In genomic region chr5:71537681-71538080, GRCh38 we compare ENCODE assay signal across 18 cellular contexts. TPM values are rescaled to one million over a fixed set of nuclear protein-coding genes. Genes with fewer than 3 reads are reported as not detected.
DNase-seq lines count a peak whose midpoint lies in the region; ATAC-seq, FAIRE-seq and TF ChIP-seq lines count a peak whose summit lies in the region.
"Had no signal": no experiment of that assay in that cellular context is flagged by ENCODE, and none has a peak within 500 bp of the region (broad histone marks: within the 10 kb centered on the region; RNA-seq: fewer than 3 reads in every experiment).

No MANE protein-coding gene starts in this region.

- peaks cover 85% of the 10 kb centered on the region for H3K36me3 ChIP-seq in K562 (ENCODE audit: control insufficient read depth, insufficient read depth, low read length)
- peaks cover 18 to 88% (median 80%) of the 10 kb centered on the region in 4 donors for H3K36me3 ChIP-seq in stomach

- H3K4me2 ChIP-seq in K562 (ENCODE audit: insufficient read depth, low read length): no peak overlapping the region

- WGBS in K562 (ENCODE audit: insufficient coverage, low coverage, missing lambda C conversion rate): 56% methylated on average over 3 of the region's 3 CpGs
- WGBS in stomach, 5 donors: 79 to 83% (median 80%) methylated on average over 3 of the region's 3 CpGs

- no peaks in the 10 kb centered on the region for H3K4me1 Mint-ChIP-seq in mesothelial cell of epicardium

- no peaks in the 10 kb centered on the region; the same call in 1 of the 2 replicates for H3K9me3 ChIP-seq in K562 (replicated peaks; ENCODE audit: control insufficient read depth, insufficient read depth, low read depth, low read length)
- no peaks in the 10 kb centered on the region for H3K9me3 ChIP-seq in stomach
- H3K9me3 ChIP-seq: neutrophil, right atrium auricular region had no signal

- peaks cover 39% of the 10 kb centered on the region for H3K36me3 Mint-ChIP-seq in mesothelial cell of epicardium

- in situ Hi-C loops in K562 (cut with MboI): no loop called here

- DNase-seq in EH (ENCODE audit: low read depth) (peak; percentile 9), OCI-M1 (lab: John Stamatoyannopoulos, UW) (peak; percentile 70), K562 (ENCODE audit: extremely low read depth in 1 of 4, low spot score in 3 of 4) (no peak), mesothelial cell of epicardium (ENCODE audit: low spot score in 2 of 2, unreplicated experiment in 2 of 2) (no peak), stomach (no peak)
- no peak for DNase-seq in stimulated activated naive CD4-positive, alpha-beta T cell (lab: John Stamatoyannopoulos, UW)
- DNase-seq: activated CD4-positive, alpha-beta T cell treated with anti-CD3 and anti-CD28 coated beads for 48 hours; activated T-cell treated with anti-CD3 and anti-CD28 coated beads, Interleukin-2, amount 50 U/mL, for 4 hours; AML-193; DMS153; NCI-H82; T-cell had no signal

- intact Hi-C loops in K562 (cut with micrococcal nuclease): no loop called here
- intact Hi-C loops in stomach (cut with DNase I; ENCODE audit: low total_unique reads): no loop called here

- no peak for TF ChIP-seq POLR2A in K562 (conservative IDR thresholded peaks at IDR 0.05)
- TF ChIP-seq POLR2A in stomach (IDR thresholded peaks at IDR 0.05): no peak

- H2AFZ ChIP-seq in K562 (ENCODE audit: low read depth, low read length): no peak overlapping the region

- no peaks in the 10 kb centered on the region for H3K27me3 Mint-ChIP-seq in mesothelial cell of epicardium (ENCODE audit: low read depth)
- H3K27me3 Mint-ChIP-seq: T-cell had no signal

- H3K27ac Mint-ChIP-seq in mesothelial cell of epicardium: peak overlapping the region; percentile 6
- H3K27ac Mint-ChIP-seq: T-cell had no signal

- TF ChIP-seq EP300 in K562 (IDR thresholded peaks at IDR 0.05; ENCODE audit: low read length): no peak
- TF ChIP-seq EP300 in stomach (IDR thresholded peaks at IDR 0.05): no peak

- no peaks in the 10 kb centered on the region for H3K9me1 ChIP-seq in K562 (ENCODE audit: control insufficient read depth, insufficient read depth, low read length)

- H3K27ac ChIP-seq in K562 (ENCODE audit: extremely low read depth, low read depth, low read length) (no peak overlapping the region), stomach (no peak overlapping the region)
- H3K27ac ChIP-seq: neutrophil, right atrium auricular region had no signal

- no peaks in the 10 kb centered on the region for H4K20me1 ChIP-seq in K562 (replicated peaks; ENCODE audit: control insufficient read depth, insufficient read depth, low read length)

- H3K79me2 ChIP-seq in K562 (ENCODE audit: control insufficient read depth, insufficient read depth, low read length): no peaks in the 10 kb centered on the region

- peak overlapping the region in 1 of 2 experiments; percentile 67; a peak in 1 of 4 replicates for H3K9ac ChIP-seq in K562 (ENCODE audit: insufficient read depth in 1 of 2, low read depth in 2 of 2, low read length in 2 of 2)

- POLR2A ChIA-PET in K562 (lab: Yijun Ruan, JAX): no interaction called here

- no TSS peak for BruUV-seq in K562 (replicated peaks; lab: Mats Ljungman, UMichigan)

- no peak overlapping the region for H3K4me3 Mint-ChIP-seq in mesothelial cell of epicardium
- H3K4me3 Mint-ChIP-seq: activated T-cell treated with anti-CD3 and anti-CD28 coated beads, Interleukin-2, amount 50 U/mL, for 4 hours; T-cell had no signal

- TF ChIP-seq CTCF in K562 (IDR thresholded peaks at IDR 0.05 in 2 of 3, conservative IDR thresholded peaks at IDR 0.05 in 1 of 3; ENCODE audit: insufficient read depth in 2 of 3, low read depth in 1 of 3, low read length in 3 of 3) (no peak), mesothelial cell of epicardium (IDR thresholded peaks at IDR 0.05; ENCODE audit: unreplicated experiment) (no peak), stomach (IDR thresholded peaks at IDR 0.05) (no peak)

- ATAC-seq in K562: peak; percentile 42; the same call in 1 of the 3 replicates
- ATAC-seq in GM19452 (IDR thresholded peaks at IDR 0.05; ENCODE audit: unreplicated experiment): no peak
- no peak for ATAC-seq in GM18498 (IDR thresholded peaks at IDR 0.05; ENCODE audit: unreplicated experiment)
- ATAC-seq: activated T-cell treated with anti-CD3 and anti-CD28 coated beads, Interleukin-2, amount 50 U/mL, for 4 hours; T-cell had no signal

- H3K4me3 ChIP-seq in K562 (no peak overlapping the region), stomach (no peak overlapping the region)
- H3K4me3 ChIP-seq: right atrium auricular region had no signal

- H3K9me3 Mint-ChIP-seq in mesothelial cell of epicardium: no peaks in the 10 kb centered on the region
- H3K9me3 Mint-ChIP-seq: activated T-cell treated with anti-CD3 and anti-CD28 coated beads, Interleukin-2, amount 50 U/mL, for 4 hours; T-cell had no signal

- no peak for TF ChIP-seq RAD21 in K562 (CRISPR knock-in tag; conservative IDR thresholded peaks at IDR 0.05 in 1 of 2, IDR thresholded peaks at IDR 0.05 in 1 of 2)

- FAIRE-seq in K562 (lab: Jason Lieb, UNC): no peak
- FAIRE-seq: colon, HTR-8/SVneo had no signal

- CTCF ChIA-PET in K562 (lab: Yijun Ruan, JAX; ENCODE audit: low intra/inter-chr PET ratio): no interaction called here

- H3K4me1 ChIP-seq in K562 (replicated peaks in 1 of 2; ENCODE audit: control insufficient read depth in 2 of 2, insufficient read depth in 2 of 2, low read length in 2 of 2): peaks cover 0 to 3% of the 10 kb centered on the region in 2 experiments; a peak in 2 of 5 replicates
- H3K4me1 ChIP-seq in stomach: peaks cover 0 to 5% (median 0%) of the 10 kb centered on the region in 4 donors

- no peaks in the 10 kb centered on the region for H3K27me3 ChIP-seq in K562 (ENCODE audit: control insufficient read depth in 2 of 2, insufficient read depth in 2 of 2, low read length in 2 of 2)
- H3K27me3 ChIP-seq in stomach: no peaks in the 10 kb centered on the region
- H3K27me3 ChIP-seq: neutrophil, right atrium auricular region had no signal

TF ChIP-seq in K562, 482 proteins besides CTCF, POLR2A, EP300 and RAD21 (continues in another document):
- TF ChIP-seq CC2D1A (IDR thresholded peaks at IDR 0.05) (no peak), NONO (IDR thresholded peaks at IDR 0.05; ENCODE audit: low read depth in 2 of 2, low read length in 1 of 2) (no peak), ILK (tag; IDR thresholded peaks at IDR 0.05; ENCODE audit: borderline replicate concordance, low read depth) (no peak), MCM3 (IDR thresholded peaks at IDR 0.05) (no peak), NFE2L1 (tag; IDR thresholded peaks at IDR 0.05; ENCODE audit: borderline replicate concordance, low read depth) (no peak), HOXB6 (CRISPR knock-in tag; IDR thresholded peaks at IDR 0.05; ENCODE audit: borderline replicate concordance) (no peak), NRF1 (conservative IDR thresholded peaks at IDR 0.05 in 1 of 2, IDR thresholded peaks at IDR 0.05 in 1 of 2) (no peak), RFX7 (CRISPR knock-in tag; IDR thresholded peaks at IDR 0.05) (no peak), ZNF695 (CRISPR knock-in tag; IDR thresholded peaks at IDR 0.05) (no peak), RB1 (IDR thresholded peaks at IDR 0.05; ENCODE audit: low read depth) (no peak), ZNF79 (CRISPR knock-in tag; IDR thresholded peaks at IDR 0.05; ENCODE audit: low read depth) (no peak), MAZ (CRISPR knock-in tag; conservative IDR thresholded peaks at IDR 0.05 in 1 of 2, IDR thresholded peaks at IDR 0.05 in 1 of 2) (no peak), HDAC1 (IDR thresholded peaks at IDR 0.05) (no peak), HDAC2 (IDR thresholded peaks at IDR 0.05) (no peak), ARHGAP35 (IDR thresholded peaks at IDR 0.05; ENCODE audit: partially characterized antibody) (no peak), ZBTB43 (CRISPR knock-in tag; IDR thresholded peaks at IDR 0.05) (no peak), ZFX (CRISPR knock-in tag; IDR thresholded peaks at IDR 0.05) (no peak)

RNA-seq across cellular contexts. Expression of gene MCCC2, which starts 49.5 kb away (rescaled TPM):
- total RNA-seq in K562 (2011; cell fraction: chromatin; rRNA removed; ENCODE audit: low replicate concordance): 32.5 and 56.3 TPM in 2 replicates
- total RNA-seq in K562 (2011; cell fraction: nucleolus; rRNA removed): 16.7 and 18.3 TPM in 2 replicates
- total RNA-seq in K562 (2011; cell fraction: nucleoplasm; rRNA removed): 26.6 and 38.1 TPM in 2 replicates
- 37.0 and 45.8 TPM in 2 replicates for total RNA-seq in K562 (2014; rRNA removed)
- total RNA-seq in K562 (2014; rRNA removed; fragmentation: Illumina TruSeq; extraction: Trizol): 56.1 and 63.6 TPM in 2 replicates
- total RNA-seq in K562 (2015; rRNA removed; fragmentation: Illumina TruSeq; extraction: Trizol): 46.4 and 48.8 TPM in 2 replicates
- 62.2 and 69.8 TPM in 2 replicates for total RNA-seq in K562 (2021)
- polyA plus RNA-seq in K562 (2011; rRNA removed): 58.3 and 68.9 TPM in 2 replicates
- 41.7 and 61.3 TPM in 2 replicates for polyA plus RNA-seq in K562 (2011; cell fraction: cytosol; rRNA removed)
- 27.3 and 29.3 TPM in 2 replicates for polyA plus RNA-seq in K562 (2011; cell fraction: nucleus; rRNA removed)
- polyA plus RNA-seq in K562 (2012): 31.1 and 45.4 TPM in 2 replicates
- polyA plus RNA-seq in K562 (2014; fragmentation: Illumina TruSeq; extraction: Trizol): 66.5 and 77.9 TPM in 2 replicates
- 10 to 100 TPM; 17.1 to 21.0 TPM for polyA plus RNA-seq in K562 (2014; fragmentation: Nextera tagmentation; extraction: Ambion mirVana)
- polyA plus RNA-seq in K562 (2014; rRNA removed): 48.3 and 52.5 TPM in 2 replicates
- polyA minus RNA-seq in K562 (2011; rRNA and poly(A)+ RNA removed): 78.0 and 83.5 TPM in 2 replicates
- polyA minus RNA-seq in K562 (2011; cell fraction: cytosol; rRNA and poly(A)+ RNA removed): 43.0 and 49.0 TPM in 2 replicates
- 19.9 and 32.1 TPM in 2 replicates for polyA minus RNA-seq in K562 (2011; cell fraction: nucleus; rRNA and poly(A)+ RNA removed)
- 42.6 to 44.6 TPM (median 44.4 TPM) in 3 replicates for total RNA-seq in mesothelial cell of epicardium
- 10 to 100 TPM; 14.6 to 73.6 (median 48.7) TPM for total RNA-seq in stomach
- polyA plus RNA-seq in stomach: 10 to 100 TPM; 18.2 to 23.8 (median 21.7) TPM

Comparison
In these comparisons a context has a peak if more than half of its experiments do, and no peak if none do; other contexts are left out.
1. DNase-seq: peak in EH (single experiment) and OCI-M1 (single experiment); none in K562 (0 of 4), mesothelial cell of epicardium (0 of 2), stimulated activated naive CD4-positive, alpha-beta T cell (0 of 6) and stomach (single experiment).